8 cellular contexts compared by ENCODE assay signal in genomic region chr22:34414467-34415440, GRCh38.
DNase-seq lines count a peak whose midpoint lies in the region; ATAC-seq and TF ChIP-seq lines count a peak whose summit lies in the region.

No MANE protein-coding gene starts in this region.

- no peaks in the 10 kb centered on the region for H3K36me3 Mint-ChIP-seq in brain

- no peaks in the 10 kb centered on the region for H3F3A ChIP-seq in DOHH2 (ENCODE audit: control insufficient read depth, insufficient read depth)

- TF ChIP-seq CTCF in DOHH2 (IDR thresholded peaks at IDR 0.05; ENCODE audit: low read depth, low read length, poor library complexity, severe bottlenecking) (peak; percentile 68), HCT116 (IDR thresholded peaks at IDR 0.05 in 2 of 3, conservative IDR thresholded peaks at IDR 0.05 in 1 of 3; ENCODE audit: borderline replicate concordance in 1 of 3, insufficient read depth in 1 of 3, low read depth in 2 of 3, low read length in 2 of 3) (peak in 2 of 3 experiments; percentile 36 to 37; a peak in 3 of 6 replicates), brain (conservative IDR thresholded peaks at IDR 0.05) (peak; percentile 86 to 93)

- no peak overlapping the region for H2AFZ ChIP-seq in HCT116 (ENCODE audit: low read depth, low read length, poor library complexity, severe bottlenecking)

- peak; percentile 36; the same call in 1 of the 2 replicates for ATAC-seq in HCT116
- no peak for ATAC-seq in HG03354 (IDR thresholded peaks at IDR 0.05; ENCODE audit: poor library complexity, severe bottlenecking, unreplicated experiment)

- H3K4me1 ChIP-seq in DOHH2 (ENCODE audit: control insufficient read depth, low read length) = no peaks in the 10 kb centered on the region
- no peaks in the 10 kb centered on the region for H3K4me1 ChIP-seq in HCT116 (ENCODE audit: control insufficient read depth in 1 of 2, insufficient read depth in 2 of 2, low read length in 2 of 2)

- H3K9me2 ChIP-seq in DOHH2 (replicated peaks; ENCODE audit: control insufficient read depth, low read length) (no peaks in the 10 kb centered on the region), HCT116 (ENCODE audit: insufficient read depth) (no peaks in the 10 kb centered on the region)

- no peak for TF ChIP-seq POLR2A in HCT116 (IDR thresholded peaks at IDR 0.05; ENCODE audit: borderline replicate concordance, extremely low read depth, insufficient read depth, insufficient read length)

- CTCF ChIA-PET in HCT116 (lab: Charles Lee) = interaction anchor here (1.4 kb wide), 1 partner anchor 736 kb away, joined by 5 read pairs; no protein-coding TSS in a partner anchor

- H4K20me1 ChIP-seq in DOHH2 (ENCODE audit: control insufficient read depth, insufficient read depth, low read depth, low read length) (no peaks in the 10 kb centered on the region), HCT116 (ENCODE audit: insufficient read depth) (no peaks in the 10 kb centered on the region)

- no peaks in the 10 kb centered on the region for H3K9me3 ChIP-seq in DOHH2 (ENCODE audit: control insufficient read depth, insufficient read depth, low read length)
- peaks cover 7 to 27% of the 10 kb centered on the region in 2 experiments; a peak in 2 of 4 replicates for H3K9me3 ChIP-seq in HCT116 (ENCODE audit: control insufficient read depth in 1 of 2, insufficient read depth in 1 of 2, low read depth in 1 of 2, low read length in 2 of 2)

- H3K36me3 ChIP-seq in DOHH2 (ENCODE audit: control insufficient read depth, low read length) = no peaks in the 10 kb centered on the region
- no peaks in the 10 kb centered on the region for H3K36me3 ChIP-seq in HCT116 (ENCODE audit: control insufficient read depth in 1 of 2, insufficient read depth in 2 of 2, low read length in 2 of 2)

- H3K27ac ChIP-seq in DOHH2 (ENCODE audit: low read depth, low read length) (no peak overlapping the region), HCT116 (ENCODE audit: low read depth, low read length) (no peak overlapping the region)

- peak overlapping the region in 1 of 5 experiments; percentile 20 for H3K27ac Mint-ChIP-seq in brain

- no peaks in the 10 kb centered on the region for H3K79me2 ChIP-seq in DOHH2 (ENCODE audit: control insufficient read depth, low read length)
- no peaks in the 10 kb centered on the region for H3K79me2 ChIP-seq in HCT116 (ENCODE audit: insufficient read depth, low read length)

- intact Hi-C loops in HCT116 (cut with micrococcal nuclease) = loop anchor here (10.0 kb wide), 1 partner anchor 610 kb away; no protein-coding TSS in a partner anchor

- peak; percentile 24; the same call in 1 of the 2 replicates for TF ChIP-seq RAD21 in HCT116 (IDR thresholded peaks at IDR 0.05; ENCODE audit: low read depth)

- peaks cover 0 to 8% (median 0%) of the 10 kb centered on the region in 5 experiments for H3K9me3 Mint-ChIP-seq in brain

- peak overlapping the region in 1 of 5 experiments; percentile 30 for H3K4me3 Mint-ChIP-seq in brain

- no peak overlapping the region for H3K9ac ChIP-seq in HCT116 (ENCODE audit: low read length)

- H3K4me1 Mint-ChIP-seq in brain = peaks cover 8% of the 10 kb centered on the region

- H3K4me3 ChIP-seq in DOHH2 (ENCODE audit: low read length) (no peak overlapping the region), HCT116 (replicated peaks in 1 of 2; ENCODE audit: low read depth in 1 of 2, low read length in 2 of 2) (no peak overlapping the region)

- no peak overlapping the region for H3K4me2 ChIP-seq in DOHH2 (ENCODE audit: low read length)
- H3K4me2 ChIP-seq in HCT116 (ENCODE audit: low read length) = no peak overlapping the region

- POLR2A ChIA-PET in HCT116 (lab: Charles Lee) = no interaction called here

- H3K27me3 ChIP-seq in DOHH2 (ENCODE audit: control insufficient read depth, low read length) (no peaks in the 10 kb centered on the region), HCT116 (ENCODE audit: insufficient read depth, low read length) (no peaks in the 10 kb centered on the region)

- RAD21 ChIA-PET in HCT116 (lab: Charles Lee; ENCODE audit: low non-redundant PET in 1 of 2, low total read pairs in 2 of 2, uncharacterized antibody in 2 of 2, unreplicated experiment in 2 of 2) = no interaction called here

- no TSS peak for BruUV-seq in HCT116 (replicated peaks; lab: Mats Ljungman, UMichigan)

- peaks cover 3% of the 10 kb centered on the region for H3K27me3 Mint-ChIP-seq in brain

- DNase-seq in HCT116 (ENCODE audit: low read depth, low spot score) = peak; percentile 4
- peak; percentile 64 for DNase-seq in NCI-H82 treated with DMSO at 0.1 percent for 48 hours (lab: John Stamatoyannopoulos, UW; ENCODE audit: unreplicated experiment)
- peak; percentile 1 for DNase-seq in myocyte (ENCODE audit: low read depth)
- DNase-seq in stimulated activated naive CD4-positive, alpha-beta T cell (lab: John Stamatoyannopoulos, UW) = no peak
- DNase-seq in NCI-H2196 treated with DMSO at 0.1 percent for 48 hours (lab: John Stamatoyannopoulos, UW; ENCODE audit: unreplicated experiment) = no peak

TF ChIP-seq in HCT116, 20 proteins besides CTCF, POLR2A, EP300 and RAD21:
- TF ChIP-seq EZH2phosphoT487 (IDR thresholded peaks at IDR 0.05; ENCODE audit: borderline replicate concordance) = no peak
- peak; percentile 59 for TF ChIP-seq REST (IDR thresholded peaks at IDR 0.05; ENCODE audit: low read depth)
- TF ChIP-seq TCF7L2 (IDR thresholded peaks at IDR 0.05; ENCODE audit: borderline replicate concordance, extremely low read depth, insufficient read depth, insufficient read length) = no peak
- no peak for TF ChIP-seq SRF (IDR thresholded peaks at IDR 0.05; ENCODE audit: low read depth)

Comparison
In these comparisons a context has a peak if more than half of its experiments do, and no peak if none do; other contexts are left out.
1. CTCF ChIP-seq: peak in every context shown above with its lines; median percentile 90 in brain; 68 in DOHH2; 36 in HCT116.
2. DNase-seq: peak in HCT116 (single experiment), NCI-H82 treated with DMSO at 0.1 percent for 48 hours (single experiment) and myocyte (single experiment); none in stimulated activated naive CD4-positive, alpha-beta T cell (0 of 6) and NCI-H2196 treated with DMSO at 0.1 percent for 48 hours (single experiment).